Comparison of ENCODE assay signal across 1 cellular context in genomic region chr6:146543211-146543939, GRCh38.
TF ChIP-seq lines count a peak whose summit lies in the region.

Gene RAB32, plus strand, starts transcription at chr6:146543833. Its CDS starts 39 bp downstream, at chr6:146543872.

TF ChIP-seq in HepG2, 621 proteins besides CTCF, POLR2A, EP300 and RAD21 (continued from another document and continues in another):
- TF ChIP-seq MED13 (CRISPR knock-in tag; IDR thresholded peaks at IDR 0.05) (no peak), ZNF703 (CRISPR knock-in tag; IDR thresholded peaks at IDR 0.05; ENCODE audit: borderline replicate concordance) (peak; percentile 83; the same call in 1 of the 2 replicates), NR1H2 (CRISPR knock-in tag; IDR thresholded peaks at IDR 0.05; ENCODE audit: borderline replicate concordance, low read depth) (0 out of 2 replicates have a peak, but pooled peaks have one; percentile 38), TAF15 (IDR thresholded peaks at IDR 0.05; ENCODE audit: low read depth, low read length, poor library complexity, severe bottlenecking) (peak; percentile 76), STAT5B (CRISPR knock-in tag; IDR thresholded peaks at IDR 0.05) (0 out of 2 replicates have a peak, but pooled peaks have one; percentile 9), ARNT2 (CRISPR knock-in tag; IDR thresholded peaks at IDR 0.05; ENCODE audit: low read depth) (no peak), ZNF124 (CRISPR knock-in tag; IDR thresholded peaks at IDR 0.05) (0 out of 2 replicates have a peak, but pooled peaks have one; percentile 15), JUND (CRISPR knock-in tag; IDR thresholded peaks at IDR 0.05) (no peak), TBX2 (CRISPR knock-in tag; IDR thresholded peaks at IDR 0.05; ENCODE audit: borderline replicate concordance) (peak; percentile 28; the same call in 1 of the 2 replicates), GZF1 (CRISPR knock-in tag; IDR thresholded peaks at IDR 0.05) (no peak), SUZ12 (IDR thresholded peaks at IDR 0.05; ENCODE audit: low read depth, low read length) (no peak), POLR2AphosphoS2 (IDR thresholded peaks at IDR 0.05; ENCODE audit: low read depth, low read length) (no peak), YEATS4 (CRISPR knock-in tag; IDR thresholded peaks at IDR 0.05; ENCODE audit: borderline replicate concordance) (peak; percentile 85; the same call in 1 of the 2 replicates), ZNF720 (CRISPR knock-in tag; IDR thresholded peaks at IDR 0.05) (no peak), HDAC1 (CRISPR knock-in tag; IDR thresholded peaks at IDR 0.05) (0 out of 2 replicates have a peak, but pooled peaks have one; percentile 5), ZMYM2 (CRISPR knock-in tag; IDR thresholded peaks at IDR 0.05) (no peak), ZNF234 (CRISPR knock-in tag; conservative IDR thresholded peaks at IDR 0.05) (peak; percentile 85), HNRNPH1 (optimal IDR thresholded peaks at IDR 0.05; ENCODE audit: low read depth, low read length) (no peak), ZNF574 (CRISPR knock-in tag; IDR thresholded peaks at IDR 0.05) (peak; percentile 83), PATZ1 (CRISPR knock-in tag; IDR thresholded peaks at IDR 0.05) (peak; percentile 8; the same call in 1 of the 2 replicates), CEBPB (IDR thresholded peaks at IDR 0.05; ENCODE audit: borderline replicate concordance, low read depth, low read length) (no peak), ZBTB33 (CRISPR knock-in tag; IDR thresholded peaks at IDR 0.05) (peak; percentile 60; the same call in 1 of the 2 replicates), ATF7 (IDR thresholded peaks at IDR 0.05) (no peak), ATF7 (CRISPR knock-in tag; IDR thresholded peaks at IDR 0.05) (no peak), ZNF263 (CRISPR knock-in tag; IDR thresholded peaks at IDR 0.05) (peak; percentile 73), MAX (IDR thresholded peaks at IDR 0.05) (peak; percentile 67), ZNF672 (CRISPR knock-in tag; IDR thresholded peaks at IDR 0.05) (no peak), KLF12 (CRISPR knock-in tag; IDR thresholded peaks at IDR 0.05; ENCODE audit: borderline replicate concordance) (peak; percentile 39; the same call in 1 of the 2 replicates), RARA (CRISPR knock-in tag; IDR thresholded peaks at IDR 0.05) (0 out of 2 replicates have a peak, but pooled peaks have one; percentile 11), GABPB1 (CRISPR knock-in tag; IDR thresholded peaks at IDR 0.05) (peak; percentile 88), HOMEZ (CRISPR knock-in tag; IDR thresholded peaks at IDR 0.05; ENCODE audit: low read depth) (peak; percentile 26; the same call in 1 of the 2 replicates), ZFP91 (CRISPR knock-in tag; IDR thresholded peaks at IDR 0.05; ENCODE audit: borderline replicate concordance) (peak; percentile 66; the same call in 1 of the 2 replicates)
- TF ChIP-seq, protein P1, sequence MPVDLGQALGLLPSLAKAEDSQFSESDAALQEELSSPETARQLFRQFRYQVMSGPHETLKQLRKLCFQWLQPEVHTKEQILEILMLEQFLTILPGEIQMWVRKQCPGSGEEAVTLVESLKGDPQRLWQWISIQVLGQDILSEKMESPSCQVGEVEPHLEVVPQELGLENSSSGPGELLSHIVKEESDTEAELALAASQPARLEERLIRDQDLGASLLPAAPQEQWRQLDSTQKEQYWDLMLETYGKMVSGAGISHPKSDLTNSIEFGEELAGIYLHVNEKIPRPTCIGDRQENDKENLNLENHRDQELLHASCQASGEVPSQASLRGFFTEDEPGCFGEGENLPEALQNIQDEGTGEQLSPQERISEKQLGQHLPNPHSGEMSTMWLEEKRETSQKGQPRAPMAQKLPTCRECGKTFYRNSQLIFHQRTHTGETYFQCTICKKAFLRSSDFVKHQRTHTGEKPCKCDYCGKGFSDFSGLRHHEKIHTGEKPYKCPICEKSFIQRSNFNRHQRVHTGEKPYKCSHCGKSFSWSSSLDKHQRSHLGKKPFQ (CRISPR knock-in tag; IDR thresholded peaks at IDR 0.05; ENCODE audit: insufficient replicate concordance), result no peak
- TF ChIP-seq, protein P2, sequence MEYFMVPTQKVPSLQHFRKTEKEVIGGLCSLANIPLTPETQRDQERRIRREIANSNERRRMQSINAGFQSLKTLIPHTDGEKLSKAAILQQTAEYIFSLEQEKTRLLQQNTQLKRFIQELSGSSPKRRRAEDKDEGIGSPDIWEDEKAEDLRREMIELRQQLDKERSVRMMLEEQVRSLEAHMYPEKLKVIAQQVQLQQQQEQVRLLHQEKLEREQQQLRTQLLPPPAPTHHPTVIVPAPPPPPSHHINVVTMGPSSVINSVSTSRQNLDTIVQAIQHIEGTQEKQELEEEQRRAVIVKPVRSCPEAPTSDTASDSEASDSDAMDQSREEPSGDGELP (IDR thresholded peaks at IDR 0.05; ENCODE audit: borderline replicate concordance, low read depth), result peak; percentile 85; the same call in 1 of the 2 replicates
- TF ChIP-seq, protein P3, sequence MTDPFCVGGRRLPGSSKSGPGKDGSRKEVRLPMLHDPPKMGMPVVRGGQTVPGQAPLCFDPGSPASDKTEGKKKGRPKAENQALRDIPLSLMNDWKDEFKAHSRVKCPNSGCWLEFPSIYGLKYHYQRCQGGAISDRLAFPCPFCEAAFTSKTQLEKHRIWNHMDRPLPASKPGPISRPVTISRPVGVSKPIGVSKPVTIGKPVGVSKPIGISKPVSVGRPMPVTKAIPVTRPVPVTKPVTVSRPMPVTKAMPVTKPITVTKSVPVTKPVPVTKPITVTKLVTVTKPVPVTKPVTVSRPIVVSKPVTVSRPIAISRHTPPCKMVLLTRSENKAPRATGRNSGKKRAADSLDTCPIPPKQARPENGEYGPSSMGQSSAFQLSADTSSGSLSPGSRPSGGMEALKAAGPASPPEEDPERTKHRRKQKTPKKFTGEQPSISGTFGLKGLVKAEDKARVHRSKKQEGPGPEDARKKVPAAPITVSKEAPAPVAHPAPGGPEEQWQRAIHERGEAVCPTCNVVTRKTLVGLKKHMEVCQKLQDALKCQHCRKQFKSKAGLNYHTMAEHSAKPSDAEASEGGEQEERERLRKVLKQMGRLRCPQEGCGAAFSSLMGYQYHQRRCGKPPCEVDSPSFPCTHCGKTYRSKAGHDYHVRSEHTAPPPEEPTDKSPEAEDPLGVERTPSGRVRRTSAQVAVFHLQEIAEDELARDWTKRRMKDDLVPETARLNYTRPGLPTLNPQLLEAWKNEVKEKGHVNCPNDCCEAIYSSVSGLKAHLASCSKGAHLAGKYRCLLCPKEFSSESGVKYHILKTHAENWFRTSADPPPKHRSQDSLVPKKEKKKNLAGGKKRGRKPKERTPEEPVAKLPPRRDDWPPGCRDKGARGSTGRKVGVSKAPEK (CRISPR knock-in tag; IDR thresholded peaks at IDR 0.05; ENCODE audit: borderline replicate concordance), result no peak
- TF ChIP-seq, protein P4, sequence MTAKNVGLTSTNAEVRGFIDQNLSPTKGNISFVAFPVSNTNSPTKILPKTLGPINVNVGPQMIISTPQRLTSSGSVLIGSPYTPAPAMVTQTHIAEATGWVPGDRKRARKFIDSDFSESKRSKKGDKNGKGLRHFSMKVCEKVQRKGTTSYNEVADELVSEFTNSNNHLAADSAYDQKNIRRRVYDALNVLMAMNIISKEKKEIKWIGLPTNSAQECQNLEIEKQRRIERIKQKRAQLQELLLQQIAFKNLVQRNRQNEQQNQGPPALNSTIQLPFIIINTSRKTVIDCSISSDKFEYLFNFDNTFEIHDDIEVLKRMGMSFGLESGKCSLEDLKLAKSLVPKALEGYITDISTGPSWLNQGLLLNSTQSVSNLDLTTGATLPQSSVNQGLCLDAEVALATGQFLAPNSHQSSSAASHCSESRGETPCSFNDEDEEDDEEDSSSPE (CRISPR knock-in tag; IDR thresholded peaks at IDR 0.05), result peak; percentile 72
- TF ChIP-seq, protein P5, sequence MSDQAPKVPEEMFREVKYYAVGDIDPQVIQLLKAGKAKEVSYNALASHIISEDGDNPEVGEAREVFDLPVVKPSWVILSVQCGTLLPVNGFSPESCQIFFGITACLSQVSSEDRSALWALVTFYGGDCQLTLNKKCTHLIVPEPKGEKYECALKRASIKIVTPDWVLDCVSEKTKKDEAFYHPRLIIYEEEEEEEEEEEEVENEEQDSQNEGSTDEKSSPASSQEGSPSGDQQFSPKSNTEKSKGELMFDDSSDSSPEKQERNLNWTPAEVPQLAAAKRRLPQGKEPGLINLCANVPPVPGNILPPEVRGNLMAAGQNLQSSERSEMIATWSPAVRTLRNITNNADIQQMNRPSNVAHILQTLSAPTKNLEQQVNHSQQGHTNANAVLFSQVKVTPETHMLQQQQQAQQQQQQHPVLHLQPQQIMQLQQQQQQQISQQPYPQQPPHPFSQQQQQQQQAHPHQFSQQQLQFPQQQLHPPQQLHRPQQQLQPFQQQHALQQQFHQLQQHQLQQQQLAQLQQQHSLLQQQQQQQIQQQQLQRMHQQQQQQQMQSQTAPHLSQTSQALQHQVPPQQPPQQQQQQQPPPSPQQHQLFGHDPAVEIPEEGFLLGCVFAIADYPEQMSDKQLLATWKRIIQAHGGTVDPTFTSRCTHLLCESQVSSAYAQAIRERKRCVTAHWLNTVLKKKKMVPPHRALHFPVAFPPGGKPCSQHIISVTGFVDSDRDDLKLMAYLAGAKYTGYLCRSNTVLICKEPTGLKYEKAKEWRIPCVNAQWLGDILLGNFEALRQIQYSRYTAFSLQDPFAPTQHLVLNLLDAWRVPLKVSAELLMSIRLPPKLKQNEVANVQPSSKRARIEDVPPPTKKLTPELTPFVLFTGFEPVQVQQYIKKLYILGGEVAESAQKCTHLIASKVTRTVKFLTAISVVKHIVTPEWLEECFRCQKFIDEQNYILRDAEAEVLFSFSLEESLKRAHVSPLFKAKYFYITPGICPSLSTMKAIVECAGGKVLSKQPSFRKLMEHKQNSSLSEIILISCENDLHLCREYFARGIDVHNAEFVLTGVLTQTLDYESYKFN (CRISPR knock-in tag; conservative IDR thresholded peaks at IDR 0.05), result peak; percentile 26; the same call in 1 of the 2 replicates
